Comparison of ENCODE assay signal across 3 cellular contexts in genomic region chr10:116043304-116043703, GRCh38.
"Had no signal": no experiment of that assay in that cellular context is flagged by ENCODE, and none has a peak within 500 bp of the region (broad histone marks: within the 10 kb centered on the region; RNA-seq: fewer than 3 reads in every experiment).

No MANE protein-coding gene starts in this region.

- H3K4me3 ChIP-seq: GM12878 had no signal

- DNase-seq: GDM1, GF-D8 had no signal

- ATAC-seq: GM12878 had no signal
